In genomic region chr5:122192883-122193496, GRCh38 we compare ENCODE assay signal across 8 cellular contexts.
DNase-seq lines count a peak whose midpoint lies in the region; ATAC-seq and TF ChIP-seq lines count a peak whose summit lies in the region.

No MANE protein-coding gene starts in this region.

- peak; percentile 16 for DNase-seq in BJ (ENCODE audit: low read depth)
- DNase-seq in NCI-H1436 (lab: John Stamatoyannopoulos, UW), result peak; percentile 64
- peak; percentile 70 for DNase-seq in SW480 (ENCODE audit: low spot score)
- DNase-seq in fibroblast of villous mesenchyme (ENCODE audit: low read depth), result peak; percentile 76
- peak; percentile 89 for DNase-seq in pons (ENCODE audit: low spot score)
- no peak for DNase-seq in occipital lobe (lab: John Stamatoyannopoulos, UW)

- ATAC-seq in GM18520 (IDR thresholded peaks at IDR 0.05; ENCODE audit: unreplicated experiment) (peak; percentile 72), HG02943 (IDR thresholded peaks at IDR 0.05; ENCODE audit: low read depth, unreplicated experiment) (peak; percentile 73)

- H3K36me3 ChIP-seq in BJ (ENCODE audit: control insufficient read depth, insufficient read depth, low read length), result no peaks in the 10 kb centered on the region

- H3K4me3 ChIP-seq in BJ (ENCODE audit: low read depth, low read length), result no peak overlapping the region
- no peak overlapping the region for H3K4me3 ChIP-seq in fibroblast of villous mesenchyme (ENCODE audit: low read depth, low read length)

- CTCF ChIA-PET in BJ (lab: Yijun Ruan, JAX), result interaction anchor here (0.9 to 6.2 kb wide), 5 partner anchors 8 to 301 kb away, joined by 3 to 60 read pairs (median 5); no protein-coding TSS in a partner anchor

- no peaks in the 10 kb centered on the region for H3K27me3 ChIP-seq in BJ (ENCODE audit: control insufficient read depth, insufficient read depth, low read length)

- TF ChIP-seq CTCF in BJ (IDR thresholded peaks at IDR 0.05; ENCODE audit: insufficient read depth, low read depth, low read length) (peak; percentile 67), fibroblast of villous mesenchyme (IDR thresholded peaks at IDR 0.05; ENCODE audit: insufficient read depth, low read depth, low read length) (peak; percentile 55)

- POLR2A ChIA-PET in BJ (lab: Charles Lee), result no interaction called here
